Comparison of ENCODE assay signal across 1 cellular context in genomic region chr11:47186937-47187681, GRCh38.
A peak's percentile ranks its signal among the peaks of the same experiment; 100 is the strongest.
TF ChIP-seq lines count a peak whose summit lies in the region.

No MANE protein-coding gene starts in this region.

TF ChIP-seq in GM23338, 12 proteins besides CTCF, POLR2A, EP300 and RAD21:
- TF ChIP-seq REST (IDR thresholded peaks at IDR 0.05; ENCODE audit: unreplicated experiment) = no peak
- peak; percentile 86 for TF ChIP-seq POLR2AphosphoS5 (IDR thresholded peaks at IDR 0.05; ENCODE audit: low read depth)
